13 cellular contexts compared by ENCODE assay signal in the genomic region with DNA sequence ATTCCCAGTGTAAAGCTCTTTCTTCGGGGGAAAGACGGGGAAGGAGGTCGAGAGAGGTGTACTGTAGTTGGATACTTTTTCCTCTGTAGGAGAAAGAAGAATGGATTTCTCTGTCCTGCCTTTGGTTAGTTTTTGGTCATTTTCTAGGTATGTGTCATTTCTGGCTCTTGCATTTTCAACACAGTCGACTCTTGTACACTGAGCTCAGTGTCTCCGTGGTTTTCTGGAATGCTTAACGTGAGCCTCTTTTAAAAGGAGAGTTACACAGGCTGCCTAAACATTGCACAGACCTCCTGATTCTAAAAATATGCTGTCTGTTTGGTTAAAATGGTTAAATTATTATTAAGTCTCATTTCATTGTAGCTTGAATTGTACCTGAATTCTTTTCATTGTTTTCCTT. TPM values are rescaled to one million over a fixed set of nuclear protein-coding genes. Genes with fewer than 3 reads are reported as not detected.
DNase-seq lines count a peak whose midpoint lies in the region; ATAC-seq, FAIRE-seq and TF ChIP-seq lines count a peak whose summit lies in the region.
"Had no signal": no experiment of that assay in that cellular context is flagged by ENCODE, and none has a peak within 500 bp of the region (broad histone marks: within the 10 kb centered on the region; RNA-seq: fewer than 3 reads in every experiment).

No MANE protein-coding gene starts in this region.

- no peaks in the 10 kb centered on the region for H3K36me3 ChIP-seq in skeletal muscle satellite cell (ENCODE audit: insufficient read depth, low read length)
- H3K36me3 ChIP-seq in adrenal gland (replicated peaks in 1 of 2) = no peaks in the 10 kb centered on the region
- H3K36me3 ChIP-seq: esophagus squamous epithelium had no signal

- peaks cover 2% of the 10 kb centered on the region for H3K27me3 Mint-ChIP-seq in activated T-helper 1 cell treated with anti-CD3 and anti-CD28 coated beads, Interleukin-12 subunit alpha, Interleukin-12 subunit beta, Interleukin-2, Interleukin-4 antibody, amounts not matched to agents 30 ng/mL and 10 ng/mL and 1 ng/mL, durations not matched to agents 14 hours and 24 hours and 36 hours (ENCODE audit: insufficient read depth)
- peaks cover 2% of the 10 kb centered on the region for H3K27me3 Mint-ChIP-seq in activated CD4-positive, alpha-beta T cell treated with anti-CD3 and anti-CD28 coated beads, Interleukin-2, amount 10 ng/mL, durations not matched to agents 24 days and 14 days

- H3K4me2 ChIP-seq in skeletal muscle satellite cell (ENCODE audit: low read length) = peak overlapping the region; percentile 83

- H3K4me3 ChIP-seq in skeletal muscle satellite cell (ENCODE audit: low read length) (peak overlapping the region; percentile 57), adrenal gland (no peak overlapping the region)
- H3K4me3 ChIP-seq: esophagus squamous epithelium had no signal

- 77 to 83% (median 80%) methylated on average over 6 of the region's 6 CpGs for WGBS in adrenal gland, 4 donors

- peaks cover 6% of the 10 kb centered on the region for H3K4me1 Mint-ChIP-seq in activated T-helper 1 cell treated with anti-CD3 and anti-CD28 coated beads, Interleukin-12 subunit alpha, Interleukin-12 subunit beta, Interleukin-2, Interleukin-4 antibody, amounts not matched to agents 30 ng/mL and 10 ng/mL and 1 ng/mL, durations not matched to agents 14 hours and 24 hours and 36 hours (ENCODE audit: low read depth)
- peaks cover 7% of the 10 kb centered on the region for H3K4me1 Mint-ChIP-seq in activated CD4-positive, alpha-beta T cell treated with anti-CD3 and anti-CD28 coated beads, Interleukin-2, amount 10 ng/mL, durations not matched to agents 24 days and 14 days

- DNase-seq in H54 (ENCODE audit: insufficient read length, low spot score) (no peak), amniotic stem cell (lab: John Stamatoyannopoulos, UW) (peak; percentile 59), foreskin keratinocyte (no peak), NCI-H1417 treated with DMSO at 0.1 percent for 48 hours (lab: John Stamatoyannopoulos, UW) (no peak), adrenal gland (no peak)
- no peak for DNase-seq in activated T-helper 1 cell treated with anti-CD3 and anti-CD28 coated beads, Interleukin-12 subunit alpha, Interleukin-12 subunit beta, Interleukin-2, Interleukin-4 antibody, amounts not matched to agents 30 ng/mL and 10 ng/mL and 1 ng/mL, durations not matched to agents 14 hours and 24 hours and 36 hours (ENCODE audit: low spot score)
- DNase-seq in activated CD4-positive, alpha-beta T cell treated with anti-CD3 and anti-CD28 coated beads, Interleukin-2, amount 10 ng/mL, durations not matched to agents 24 days and 14 days = no peak
- DNase-seq: anterior cingulate cortex, esophagus squamous epithelium, left ventricle myocardium superior, NCI-H2029 had no signal

- no peak overlapping the region for H3K27ac Mint-ChIP-seq in activated T-helper 1 cell treated with anti-CD3 and anti-CD28 coated beads, Interleukin-12 subunit alpha, Interleukin-12 subunit beta, Interleukin-2, Interleukin-4 antibody, amounts not matched to agents 30 ng/mL and 10 ng/mL and 1 ng/mL, durations not matched to agents 14 hours and 24 hours and 36 hours
- no peak overlapping the region for H3K27ac Mint-ChIP-seq in activated CD4-positive, alpha-beta T cell treated with anti-CD3 and anti-CD28 coated beads, Interleukin-2, amount 10 ng/mL, durations not matched to agents 24 days and 14 days
- H3K27ac Mint-ChIP-seq: T-helper 2 cell treated with Interferon-gamma antibody and Interleukin-4, amounts not matched to agents 5 μg/mL and 100 μg/mL, for 36 hours had no signal

- H3K9me3 Mint-ChIP-seq in activated T-helper 1 cell treated with anti-CD3 and anti-CD28 coated beads, Interleukin-12 subunit alpha, Interleukin-12 subunit beta, Interleukin-2, Interleukin-4 antibody, amounts not matched to agents 30 ng/mL and 10 ng/mL and 1 ng/mL, durations not matched to agents 14 hours and 24 hours and 36 hours = peaks cover 26% of the 10 kb centered on the region
- H3K9me3 Mint-ChIP-seq in activated CD4-positive, alpha-beta T cell treated with anti-CD3 and anti-CD28 coated beads, Interleukin-2, amount 10 ng/mL, durations not matched to agents 24 days and 14 days = peaks cover 4% of the 10 kb centered on the region

- ATAC-seq in foreskin keratinocyte = peak; percentile 58
- ATAC-seq: left ventricle myocardium superior had no signal

- H3K27me3 ChIP-seq in foreskin keratinocyte (no peaks in the 10 kb centered on the region), skeletal muscle satellite cell (ENCODE audit: control insufficient read depth, insufficient read depth, low read length) (no peaks in the 10 kb centered on the region), adrenal gland (no peaks in the 10 kb centered on the region)
- H3K27me3 ChIP-seq: esophagus squamous epithelium had no signal

- TF ChIP-seq POLR2A in H54 (IDR thresholded peaks at IDR 0.05; ENCODE audit: low read depth, low read length) (no peak), adrenal gland (IDR thresholded peaks at IDR 0.05) (no peak)

- H3K9me3 ChIP-seq in skeletal muscle satellite cell (replicated peaks; ENCODE audit: low read length) (no peaks in the 10 kb centered on the region), adrenal gland (replicated peaks in 1 of 3) (no peaks in the 10 kb centered on the region)
- H3K9me3 ChIP-seq: esophagus squamous epithelium had no signal

- peak; percentile 78 for FAIRE-seq in H54 (lab: Jason Lieb, UNC)

- H3K27ac ChIP-seq in foreskin keratinocyte (no peak overlapping the region), adrenal gland (no peak overlapping the region)
- H3K27ac ChIP-seq: esophagus squamous epithelium had no signal

- H3K36me3 Mint-ChIP-seq in activated T-helper 1 cell treated with anti-CD3 and anti-CD28 coated beads, Interleukin-12 subunit alpha, Interleukin-12 subunit beta, Interleukin-2, Interleukin-4 antibody, amounts not matched to agents 30 ng/mL and 10 ng/mL and 1 ng/mL, durations not matched to agents 14 hours and 24 hours and 36 hours (ENCODE audit: low read depth) = no peaks in the 10 kb centered on the region
- peaks cover 6% of the 10 kb centered on the region for H3K36me3 Mint-ChIP-seq in activated CD4-positive, alpha-beta T cell treated with anti-CD3 and anti-CD28 coated beads, Interleukin-2, amount 10 ng/mL, durations not matched to agents 24 days and 14 days (ENCODE audit: low read depth)

- H3K9ac ChIP-seq in skeletal muscle satellite cell (ENCODE audit: low read depth, low read length) = peak overlapping the region; percentile 85

- H3K4me3 Mint-ChIP-seq in activated T-helper 1 cell treated with anti-CD3 and anti-CD28 coated beads, Interleukin-12 subunit alpha, Interleukin-12 subunit beta, Interleukin-2, Interleukin-4 antibody, amounts not matched to agents 30 ng/mL and 10 ng/mL and 1 ng/mL, durations not matched to agents 14 hours and 24 hours and 36 hours = no peak overlapping the region
- no peak overlapping the region for H3K4me3 Mint-ChIP-seq in activated CD4-positive, alpha-beta T cell treated with anti-CD3 and anti-CD28 coated beads, Interleukin-2, amount 10 ng/mL, durations not matched to agents 24 days and 14 days
- H3K4me3 Mint-ChIP-seq: T-helper 2 cell treated with Interferon-gamma antibody and Interleukin-4, amounts not matched to agents 5 μg/mL and 100 μg/mL, for 36 hours had no signal

- TF ChIP-seq CTCF in foreskin keratinocyte (conservative IDR thresholded peaks at IDR 0.05) = no peak
- TF ChIP-seq CTCF in adrenal gland (IDR thresholded peaks at IDR 0.05) = no peak

- H3K4me1 ChIP-seq in foreskin keratinocyte (peaks cover 23% of the 10 kb centered on the region), skeletal muscle satellite cell (ENCODE audit: control insufficient read depth, insufficient read depth, low read length) (peaks cover 66% of the 10 kb centered on the region), adrenal gland (replicated peaks in 1 of 2) (peaks cover 0 to 4% of the 10 kb centered on the region in 2 donors)

- intact Hi-C loops in adrenal gland (cut with DNase I) = no loop called here
- intact Hi-C loops in activated T-helper 1 cell treated with anti-CD3 and anti-CD28 coated beads, Interleukin-12 subunit alpha, Interleukin-12 subunit beta, Interleukin-2, Interleukin-4 antibody, amounts not matched to agents 30 ng/mL and 10 ng/mL and 1 ng/mL, durations not matched to agents 14 hours and 24 hours and 36 hours (cut with micrococcal nuclease) = no loop called here
- intact Hi-C loops in activated CD4-positive, alpha-beta T cell treated with anti-CD3 and anti-CD28 coated beads, Interleukin-2, amount 10 ng/mL, durations not matched to agents 24 days and 14 days (cut with micrococcal nuclease) = no loop called here

RNA-seq across cellular contexts. Expression of a gene that starts 21.8 kb away (rescaled TPM):
- total RNA-seq in foreskin keratinocyte (75.9 and 94.3 TPM in 2 replicates), adrenal gland (100 to 1,000 TPM; 103 to 527 (median 308) TPM)
- polyA plus RNA-seq in foreskin keratinocyte (15.7 and 17.1 TPM in 2 replicates), adrenal gland (10 to 100 TPM; 55.3 to 92.2 (median 80.6) TPM)
- total RNA-seq in skeletal muscle satellite cell (2012; rRNA removed) = 112 and 116 TPM in 2 replicates
- total RNA-seq in activated T-helper 1 cell treated with anti-CD3 and anti-CD28 coated beads, Interleukin-12 subunit alpha, Interleukin-12 subunit beta, Interleukin-2, Interleukin-4 antibody, amounts not matched to agents 30 ng/mL and 10 ng/mL and 1 ng/mL, durations not matched to agents 14 hours and 24 hours and 36 hours = 220 and 237 TPM in 2 replicates
- total RNA-seq in activated CD4-positive, alpha-beta T cell treated with anti-CD3 and anti-CD28 coated beads, Interleukin-2, amount 10 ng/mL, durations not matched to agents 24 days and 14 days = 256 and 266 TPM in 2 replicates
